Comparison of ENCODE assay signal across 7 cellular contexts in genomic region chr7:28618383-28618782, GRCh38.
"Had no signal": no experiment of that assay in that cellular context is flagged by ENCODE, and none has a peak within 500 bp of the region (broad histone marks: within the 10 kb centered on the region; RNA-seq: fewer than 3 reads in every experiment).

No MANE protein-coding gene starts in this region.

- H3K9me3 Mint-ChIP-seq: effector memory CD8-positive, alpha-beta T cell; neural progenitor cell had no signal

- H3K27me3 ChIP-seq: body of pancreas, neural progenitor cell, ovary, thyroid gland had no signal

- H3K27ac ChIP-seq: body of pancreas, neural progenitor cell, ovary, thyroid gland had no signal

- H3K4me3 ChIP-seq: body of pancreas, neural progenitor cell, ovary, thyroid gland had no signal

- H3K9ac ChIP-seq: neural progenitor cell had no signal

- H3K36me3 ChIP-seq: neural progenitor cell, ovary, thyroid gland had no signal

- H3K4me1 Mint-ChIP-seq: neural progenitor cell had no signal

- H3K4me1 ChIP-seq: neural progenitor cell, thyroid gland had no signal

- H3K27ac Mint-ChIP-seq: effector memory CD8-positive, alpha-beta T cell; neural progenitor cell had no signal

- ATAC-seq: body of pancreas; effector memory CD8-positive, alpha-beta T cell had no signal

- DNase-seq: activated naive CD4-positive, alpha-beta T cell treated with anti-CD3 and anti-CD28 coated beads, Interleukin-2, amount 50 U/mL, for 16 hours; activated T-cell treated with anti-CD3 and anti-CD28 coated beads, Interleukin-2, amount 50 U/mL, for 1 hour; effector memory CD8-positive, alpha-beta T cell; ovary; thyroid gland had no signal

- H3K4me3 Mint-ChIP-seq: effector memory CD8-positive, alpha-beta T cell; neural progenitor cell had no signal

- H3K4me2 ChIP-seq: neural progenitor cell had no signal

- H3K9me3 ChIP-seq: body of pancreas, ovary, thyroid gland had no signal

- H2AFZ ChIP-seq: neural progenitor cell had no signal

- H3K36me3 Mint-ChIP-seq: neural progenitor cell had no signal
